In genomic region chr16:69941251-69942098, GRCh38 we compare ENCODE assay signal across 1 cellular context.
TF ChIP-seq lines count a peak whose summit lies in the region.

No MANE protein-coding gene starts in this region.

TF ChIP-seq in H1, 55 proteins besides CTCF, POLR2A, EP300 and RAD21:
- no peak for TF ChIP-seq MAFK (IDR thresholded peaks at IDR 0.05; ENCODE audit: low read depth, low read length)
- TF ChIP-seq, protein P1, sequence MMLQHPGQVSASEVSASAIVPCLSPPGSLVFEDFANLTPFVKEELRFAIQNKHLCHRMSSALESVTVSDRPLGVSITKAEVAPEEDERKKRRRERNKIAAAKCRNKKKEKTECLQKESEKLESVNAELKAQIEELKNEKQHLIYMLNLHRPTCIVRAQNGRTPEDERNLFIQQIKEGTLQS (IDR thresholded peaks at IDR 0.05; ENCODE audit: insufficient read depth, low read depth, low read length), result no peak
- TF ChIP-seq TBP (IDR thresholded peaks at IDR 0.05; ENCODE audit: low read depth, low read length), result no peak
- TF ChIP-seq RXRA (IDR thresholded peaks at IDR 0.05; ENCODE audit: insufficient read depth, low read depth, low read length), result no peak
- TF ChIP-seq JUN (IDR thresholded peaks at IDR 0.05; ENCODE audit: low read depth, low read length), result no peak
- TF ChIP-seq NANOG (IDR thresholded peaks at IDR 0.05; ENCODE audit: insufficient read depth, low read depth, low read length, poor library complexity, severe bottlenecking), result no peak
- no peak for TF ChIP-seq KDM1A (IDR thresholded peaks at IDR 0.05; ENCODE audit: borderline replicate concordance, low read length)
- no peak for TF ChIP-seq TEAD4 (IDR thresholded peaks at IDR 0.05; ENCODE audit: low read depth, low read length)
- no peak for TF ChIP-seq JUND (IDR thresholded peaks at IDR 0.05; ENCODE audit: low read length)
- TF ChIP-seq BRCA1 (IDR thresholded peaks at IDR 0.05; ENCODE audit: low read depth, low read length), result no peak
- TF ChIP-seq CEBPB (IDR thresholded peaks at IDR 0.05; ENCODE audit: low read depth, low read length), result no peak
- TF ChIP-seq, protein P2, sequence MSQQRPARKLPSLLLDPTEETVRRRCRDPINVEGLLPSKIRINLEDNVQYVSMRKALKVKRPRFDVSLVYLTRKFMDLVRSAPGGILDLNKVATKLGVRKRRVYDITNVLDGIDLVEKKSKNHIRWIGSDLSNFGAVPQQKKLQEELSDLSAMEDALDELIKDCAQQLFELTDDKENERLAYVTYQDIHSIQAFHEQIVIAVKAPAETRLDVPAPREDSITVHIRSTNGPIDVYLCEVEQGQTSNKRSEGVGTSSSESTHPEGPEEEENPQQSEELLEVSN (IDR thresholded peaks at IDR 0.05), result no peak
TF ChIP-seq in H1: peak in this region for 0.
